ENCODE assay signal across 1 cellular context in the genomic region with DNA sequence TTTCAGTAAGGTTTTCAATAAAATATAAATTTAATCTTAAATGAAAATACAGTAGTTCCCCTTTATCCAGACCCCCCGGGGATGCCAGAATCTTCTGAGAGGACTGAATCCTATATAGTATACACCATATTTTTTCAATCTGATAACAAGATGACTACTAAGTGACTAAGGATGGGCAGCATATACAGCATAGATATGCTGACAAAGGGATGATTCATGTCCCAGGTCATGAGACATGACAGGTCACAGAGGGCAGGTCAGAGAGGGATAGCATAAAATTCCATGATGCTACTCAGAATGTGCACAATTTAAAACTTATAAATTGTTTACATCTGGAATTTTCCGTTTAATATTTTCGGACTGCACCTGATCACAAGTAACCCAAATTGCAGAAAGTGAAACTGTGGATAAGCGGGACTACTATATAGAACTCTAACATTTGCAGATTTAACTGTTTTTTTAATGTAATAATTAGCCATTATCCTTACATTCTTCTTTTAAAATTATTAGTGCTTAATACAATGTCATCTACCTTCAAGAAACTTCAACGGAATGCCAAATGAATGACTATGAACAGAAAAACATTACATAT.
TF ChIP-seq lines count a peak whose summit lies in the region.

No MANE protein-coding gene starts in this region.

TF ChIP-seq in K562, 482 proteins besides CTCF, POLR2A, EP300 and RAD21 (continued from another document and continues in another):
- TF ChIP-seq, protein P1, sequence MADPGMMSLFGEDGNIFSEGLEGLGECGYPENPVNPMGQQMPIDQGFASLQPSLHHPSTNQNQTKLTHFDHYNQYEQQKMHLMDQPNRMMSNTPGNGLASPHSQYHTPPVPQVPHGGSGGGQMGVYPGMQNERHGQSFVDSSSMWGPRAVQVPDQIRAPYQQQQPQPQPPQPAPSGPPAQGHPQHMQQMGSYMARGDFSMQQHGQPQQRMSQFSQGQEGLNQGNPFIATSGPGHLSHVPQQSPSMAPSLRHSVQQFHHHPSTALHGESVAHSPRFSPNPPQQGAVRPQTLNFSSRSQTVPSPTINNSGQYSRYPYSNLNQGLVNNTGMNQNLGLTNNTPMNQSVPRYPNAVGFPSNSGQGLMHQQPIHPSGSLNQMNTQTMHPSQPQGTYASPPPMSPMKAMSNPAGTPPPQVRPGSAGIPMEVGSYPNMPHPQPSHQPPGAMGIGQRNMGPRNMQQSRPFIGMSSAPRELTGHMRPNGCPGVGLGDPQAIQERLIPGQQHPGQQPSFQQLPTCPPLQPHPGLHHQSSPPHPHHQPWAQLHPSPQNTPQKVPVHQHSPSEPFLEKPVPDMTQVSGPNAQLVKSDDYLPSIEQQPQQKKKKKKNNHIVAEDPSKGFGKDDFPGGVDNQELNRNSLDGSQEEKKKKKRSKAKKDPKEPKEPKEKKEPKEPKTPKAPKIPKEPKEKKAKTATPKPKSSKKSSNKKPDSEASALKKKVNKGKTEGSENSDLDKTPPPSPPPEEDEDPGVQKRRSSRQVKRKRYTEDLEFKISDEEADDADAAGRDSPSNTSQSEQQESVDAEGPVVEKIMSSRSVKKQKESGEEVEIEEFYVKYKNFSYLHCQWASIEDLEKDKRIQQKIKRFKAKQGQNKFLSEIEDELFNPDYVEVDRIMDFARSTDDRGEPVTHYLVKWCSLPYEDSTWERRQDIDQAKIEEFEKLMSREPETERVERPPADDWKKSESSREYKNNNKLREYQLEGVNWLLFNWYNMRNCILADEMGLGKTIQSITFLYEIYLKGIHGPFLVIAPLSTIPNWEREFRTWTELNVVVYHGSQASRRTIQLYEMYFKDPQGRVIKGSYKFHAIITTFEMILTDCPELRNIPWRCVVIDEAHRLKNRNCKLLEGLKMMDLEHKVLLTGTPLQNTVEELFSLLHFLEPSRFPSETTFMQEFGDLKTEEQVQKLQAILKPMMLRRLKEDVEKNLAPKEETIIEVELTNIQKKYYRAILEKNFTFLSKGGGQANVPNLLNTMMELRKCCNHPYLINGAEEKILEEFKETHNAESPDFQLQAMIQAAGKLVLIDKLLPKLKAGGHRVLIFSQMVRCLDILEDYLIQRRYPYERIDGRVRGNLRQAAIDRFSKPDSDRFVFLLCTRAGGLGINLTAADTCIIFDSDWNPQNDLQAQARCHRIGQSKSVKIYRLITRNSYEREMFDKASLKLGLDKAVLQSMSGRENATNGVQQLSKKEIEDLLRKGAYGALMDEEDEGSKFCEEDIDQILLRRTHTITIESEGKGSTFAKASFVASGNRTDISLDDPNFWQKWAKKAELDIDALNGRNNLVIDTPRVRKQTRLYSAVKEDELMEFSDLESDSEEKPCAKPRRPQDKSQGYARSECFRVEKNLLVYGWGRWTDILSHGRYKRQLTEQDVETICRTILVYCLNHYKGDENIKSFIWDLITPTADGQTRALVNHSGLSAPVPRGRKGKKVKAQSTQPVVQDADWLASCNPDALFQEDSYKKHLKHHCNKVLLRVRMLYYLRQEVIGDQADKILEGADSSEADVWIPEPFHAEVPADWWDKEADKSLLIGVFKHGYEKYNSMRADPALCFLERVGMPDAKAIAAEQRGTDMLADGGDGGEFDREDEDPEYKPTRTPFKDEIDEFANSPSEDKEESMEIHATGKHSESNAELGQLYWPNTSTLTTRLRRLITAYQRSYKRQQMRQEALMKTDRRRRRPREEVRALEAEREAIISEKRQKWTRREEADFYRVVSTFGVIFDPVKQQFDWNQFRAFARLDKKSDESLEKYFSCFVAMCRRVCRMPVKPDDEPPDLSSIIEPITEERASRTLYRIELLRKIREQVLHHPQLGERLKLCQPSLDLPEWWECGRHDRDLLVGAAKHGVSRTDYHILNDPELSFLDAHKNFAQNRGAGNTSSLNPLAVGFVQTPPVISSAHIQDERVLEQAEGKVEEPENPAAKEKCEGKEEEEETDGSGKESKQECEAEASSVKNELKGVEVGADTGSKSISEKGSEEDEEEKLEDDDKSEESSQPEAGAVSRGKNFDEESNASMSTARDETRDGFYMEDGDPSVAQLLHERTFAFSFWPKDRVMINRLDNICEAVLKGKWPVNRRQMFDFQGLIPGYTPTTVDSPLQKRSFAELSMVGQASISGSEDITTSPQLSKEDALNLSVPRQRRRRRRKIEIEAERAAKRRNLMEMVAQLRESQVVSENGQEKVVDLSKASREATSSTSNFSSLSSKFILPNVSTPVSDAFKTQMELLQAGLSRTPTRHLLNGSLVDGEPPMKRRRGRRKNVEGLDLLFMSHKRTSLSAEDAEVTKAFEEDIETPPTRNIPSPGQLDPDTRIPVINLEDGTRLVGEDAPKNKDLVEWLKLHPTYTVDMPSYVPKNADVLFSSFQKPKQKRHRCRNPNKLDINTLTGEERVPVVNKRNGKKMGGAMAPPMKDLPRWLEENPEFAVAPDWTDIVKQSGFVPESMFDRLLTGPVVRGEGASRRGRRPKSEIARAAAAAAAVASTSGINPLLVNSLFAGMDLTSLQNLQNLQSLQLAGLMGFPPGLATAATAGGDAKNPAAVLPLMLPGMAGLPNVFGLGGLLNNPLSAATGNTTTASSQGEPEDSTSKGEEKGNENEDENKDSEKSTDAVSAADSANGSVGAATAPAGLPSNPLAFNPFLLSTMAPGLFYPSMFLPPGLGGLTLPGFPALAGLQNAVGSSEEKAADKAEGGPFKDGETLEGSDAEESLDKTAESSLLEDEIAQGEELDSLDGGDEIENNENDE (IDR thresholded peaks at IDR 0.05; ENCODE audit: low read depth, low read length): no peak
- no peak for TF ChIP-seq SRF (CRISPR knock-in tag; IDR thresholded peaks at IDR 0.05)
- no peak for TF ChIP-seq GATAD2A (IDR thresholded peaks at IDR 0.05)
- TF ChIP-seq, protein P2, sequence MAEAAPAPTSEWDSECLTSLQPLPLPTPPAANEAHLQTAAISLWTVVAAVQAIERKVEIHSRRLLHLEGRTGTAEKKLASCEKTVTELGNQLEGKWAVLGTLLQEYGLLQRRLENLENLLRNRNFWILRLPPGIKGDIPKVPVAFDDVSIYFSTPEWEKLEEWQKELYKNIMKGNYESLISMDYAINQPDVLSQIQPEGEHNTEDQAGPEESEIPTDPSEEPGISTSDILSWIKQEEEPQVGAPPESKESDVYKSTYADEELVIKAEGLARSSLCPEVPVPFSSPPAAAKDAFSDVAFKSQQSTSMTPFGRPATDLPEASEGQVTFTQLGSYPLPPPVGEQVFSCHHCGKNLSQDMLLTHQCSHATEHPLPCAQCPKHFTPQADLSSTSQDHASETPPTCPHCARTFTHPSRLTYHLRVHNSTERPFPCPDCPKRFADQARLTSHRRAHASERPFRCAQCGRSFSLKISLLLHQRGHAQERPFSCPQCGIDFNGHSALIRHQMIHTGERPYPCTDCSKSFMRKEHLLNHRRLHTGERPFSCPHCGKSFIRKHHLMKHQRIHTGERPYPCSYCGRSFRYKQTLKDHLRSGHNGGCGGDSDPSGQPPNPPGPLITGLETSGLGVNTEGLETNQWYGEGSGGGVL (CRISPR knock-in tag; IDR thresholded peaks at IDR 0.05): no peak
- TF ChIP-seq CAMTA2 (CRISPR knock-in tag; conservative IDR thresholded peaks at IDR 0.05): no peak
- TF ChIP-seq ZNF316 (IDR thresholded peaks at IDR 0.05): peak; percentile 29; the same call in 1 of the 2 replicates
- TF ChIP-seq CBX5 (IDR thresholded peaks at IDR 0.05; ENCODE audit: borderline replicate concordance, low read depth): no peak
- no peak for TF ChIP-seq FOXJ3 (CRISPR knock-in tag; IDR thresholded peaks at IDR 0.05)
- TF ChIP-seq ESRRB (CRISPR knock-in tag; IDR thresholded peaks at IDR 0.05; ENCODE audit: borderline replicate concordance): no peak
- TF ChIP-seq, protein P3, sequence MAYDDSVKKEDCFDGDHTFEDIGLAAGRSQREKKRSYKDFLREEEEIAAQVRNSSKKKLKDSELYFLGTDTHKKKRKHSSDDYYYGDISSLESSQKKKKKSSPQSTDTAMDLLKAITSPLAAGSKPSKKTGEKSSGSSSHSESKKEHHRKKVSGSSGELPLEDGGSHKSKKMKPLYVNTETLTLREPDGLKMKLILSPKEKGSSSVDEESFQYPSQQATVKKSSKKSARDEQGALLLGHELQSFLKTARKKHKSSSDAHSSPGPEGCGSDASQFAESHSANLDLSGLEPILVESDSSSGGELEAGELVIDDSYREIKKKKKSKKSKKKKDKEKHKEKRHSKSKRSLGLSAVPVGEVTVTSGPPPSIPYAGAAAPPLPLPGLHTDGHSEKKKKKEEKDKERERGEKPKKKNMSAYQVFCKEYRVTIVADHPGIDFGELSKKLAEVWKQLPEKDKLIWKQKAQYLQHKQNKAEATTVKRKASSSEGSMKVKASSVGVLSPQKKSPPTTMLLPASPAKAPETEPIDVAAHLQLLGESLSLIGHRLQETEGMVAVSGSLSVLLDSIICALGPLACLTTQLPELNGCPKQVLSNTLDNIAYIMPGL (CRISPR knock-in tag; IDR thresholded peaks at IDR 0.05): no peak
- TF ChIP-seq, protein P4, sequence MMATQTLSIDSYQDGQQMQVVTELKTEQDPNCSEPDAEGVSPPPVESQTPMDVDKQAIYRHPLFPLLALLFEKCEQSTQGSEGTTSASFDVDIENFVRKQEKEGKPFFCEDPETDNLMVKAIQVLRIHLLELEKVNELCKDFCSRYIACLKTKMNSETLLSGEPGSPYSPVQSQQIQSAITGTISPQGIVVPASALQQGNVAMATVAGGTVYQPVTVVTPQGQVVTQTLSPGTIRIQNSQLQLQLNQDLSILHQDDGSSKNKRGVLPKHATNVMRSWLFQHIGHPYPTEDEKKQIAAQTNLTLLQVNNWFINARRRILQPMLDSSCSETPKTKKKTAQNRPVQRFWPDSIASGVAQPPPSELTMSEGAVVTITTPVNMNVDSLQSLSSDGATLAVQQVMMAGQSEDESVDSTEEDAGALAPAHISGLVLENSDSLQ (IDR thresholded peaks at IDR 0.05): peak; percentile 86
- peak; percentile 74 for TF ChIP-seq SOX6 (IDR thresholded peaks at IDR 0.05)
- no peak for TF ChIP-seq TGIF2 (CRISPR knock-in tag; IDR thresholded peaks at IDR 0.05)
- no peak for TF ChIP-seq ETV5 (CRISPR knock-in tag; IDR thresholded peaks at IDR 0.05; ENCODE audit: low read depth)
- TF ChIP-seq, protein P5, sequence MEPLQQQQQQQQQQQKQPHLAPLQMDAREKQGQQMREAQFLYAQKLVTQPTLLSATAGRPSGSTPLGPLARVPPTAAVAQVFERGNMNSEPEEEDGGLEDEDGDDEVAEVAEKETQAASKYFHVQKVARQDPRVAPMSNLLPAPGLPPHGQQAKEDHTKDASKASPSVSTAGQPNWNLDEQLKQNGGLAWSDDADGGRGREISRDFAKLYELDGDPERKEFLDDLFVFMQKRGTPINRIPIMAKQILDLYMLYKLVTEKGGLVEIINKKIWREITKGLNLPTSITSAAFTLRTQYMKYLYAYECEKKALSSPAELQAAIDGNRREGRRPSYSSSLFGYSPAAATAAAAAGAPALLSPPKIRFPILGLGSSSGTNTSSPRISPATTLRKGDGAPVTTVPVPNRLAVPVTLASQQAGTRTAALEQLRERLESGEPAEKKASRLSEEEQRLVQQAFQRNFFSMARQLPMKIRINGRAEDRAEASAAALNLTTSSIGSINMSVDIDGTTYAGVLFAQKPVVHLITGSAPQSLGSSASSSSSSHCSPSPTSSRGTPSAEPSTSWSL (CRISPR knock-in tag; IDR thresholded peaks at IDR 0.05; ENCODE audit: borderline replicate concordance): no peak
- no peak for TF ChIP-seq ZBTB17 (CRISPR knock-in tag; IDR thresholded peaks at IDR 0.05)
- TF ChIP-seq ZNF766 (CRISPR knock-in tag; conservative IDR thresholded peaks at IDR 0.05): no peak
- TF ChIP-seq FOXM1 (IDR thresholded peaks at IDR 0.05; ENCODE audit: low read depth): no peak
- TF ChIP-seq FOXM1 (CRISPR knock-in tag; IDR thresholded peaks at IDR 0.05; ENCODE audit: low read depth): no peak
- no peak for TF ChIP-seq PML (IDR thresholded peaks at IDR 0.05; ENCODE audit: low read length)
- no peak for TF ChIP-seq ZKSCAN1 (IDR thresholded peaks at IDR 0.05; ENCODE audit: low read depth, low read length)
- no peak for TF ChIP-seq ZNF282 (CRISPR knock-in tag; IDR thresholded peaks at IDR 0.05)
- TF ChIP-seq, protein P6, sequence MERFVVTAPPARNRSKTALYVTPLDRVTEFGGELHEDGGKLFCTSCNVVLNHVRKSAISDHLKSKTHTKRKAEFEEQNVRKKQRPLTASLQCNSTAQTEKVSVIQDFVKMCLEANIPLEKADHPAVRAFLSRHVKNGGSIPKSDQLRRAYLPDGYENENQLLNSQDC (CRISPR knock-in tag; IDR thresholded peaks at IDR 0.05): no peak
- TF ChIP-seq ZBTB7A (IDR thresholded peaks at IDR 0.05; ENCODE audit: borderline replicate concordance, control insufficient read depth, low read depth, low read length): no peak
- TF ChIP-seq FUS (optimal IDR thresholded peaks at IDR 0.05; ENCODE audit: low read depth, low read length): no peak
- TF ChIP-seq CTBP1 (IDR thresholded peaks at IDR 0.05; ENCODE audit: borderline replicate concordance): peak; percentile 76; the same call in 1 of the 2 replicates
- TF ChIP-seq, protein P7, sequence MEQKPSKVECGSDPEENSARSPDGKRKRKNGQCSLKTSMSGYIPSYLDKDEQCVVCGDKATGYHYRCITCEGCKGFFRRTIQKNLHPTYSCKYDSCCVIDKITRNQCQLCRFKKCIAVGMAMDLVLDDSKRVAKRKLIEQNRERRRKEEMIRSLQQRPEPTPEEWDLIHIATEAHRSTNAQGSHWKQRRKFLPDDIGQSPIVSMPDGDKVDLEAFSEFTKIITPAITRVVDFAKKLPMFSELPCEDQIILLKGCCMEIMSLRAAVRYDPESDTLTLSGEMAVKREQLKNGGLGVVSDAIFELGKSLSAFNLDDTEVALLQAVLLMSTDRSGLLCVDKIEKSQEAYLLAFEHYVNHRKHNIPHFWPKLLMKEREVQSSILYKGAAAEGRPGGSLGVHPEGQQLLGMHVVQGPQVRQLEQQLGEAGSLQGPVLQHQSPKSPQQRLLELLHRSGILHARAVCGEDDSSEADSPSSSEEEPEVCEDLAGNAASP (IDR thresholded peaks at IDR 0.05): no peak
- no peak for TF ChIP-seq TCF7 (IDR thresholded peaks at IDR 0.05; ENCODE audit: borderline replicate concordance)
- TF ChIP-seq NUFIP1 (IDR thresholded peaks at IDR 0.05; ENCODE audit: partially characterized antibody): no peak
- no peak for TF ChIP-seq RBM34 (IDR thresholded peaks at IDR 0.05; ENCODE audit: borderline replicate concordance, insufficient read depth, low read length)
- no peak for TF ChIP-seq SRSF9 (IDR thresholded peaks at IDR 0.05; ENCODE audit: borderline replicate concordance, low read depth, low read length)
- TF ChIP-seq U2AF2 (optimal IDR thresholded peaks at IDR 0.05; ENCODE audit: low read depth, low read length): no peak
- TF ChIP-seq ZNF583 (CRISPR knock-in tag; IDR thresholded peaks at IDR 0.05): no peak
- no peak for TF ChIP-seq ZNF253 (CRISPR knock-in tag; conservative IDR thresholded peaks at IDR 0.05)
- TF ChIP-seq ZC3H4 (CRISPR knock-in tag; IDR thresholded peaks at IDR 0.05; ENCODE audit: borderline replicate concordance): no peak
- TF ChIP-seq MEF2A (IDR thresholded peaks at IDR 0.05; ENCODE audit: control insufficient read depth, low read depth, low read length): no peak
- TF ChIP-seq NFXL1 (CRISPR knock-in tag; IDR thresholded peaks at IDR 0.05): no peak
- peak; percentile 81 for TF ChIP-seq ARID1B (IDR thresholded peaks at IDR 0.05)
- peak; percentile 68 for TF ChIP-seq BHLHE40 (IDR thresholded peaks at IDR 0.05; ENCODE audit: low read length)
- TF ChIP-seq PTTG1 (tag; IDR thresholded peaks at IDR 0.05; ENCODE audit: low read depth): no peak
- TF ChIP-seq, protein P8, sequence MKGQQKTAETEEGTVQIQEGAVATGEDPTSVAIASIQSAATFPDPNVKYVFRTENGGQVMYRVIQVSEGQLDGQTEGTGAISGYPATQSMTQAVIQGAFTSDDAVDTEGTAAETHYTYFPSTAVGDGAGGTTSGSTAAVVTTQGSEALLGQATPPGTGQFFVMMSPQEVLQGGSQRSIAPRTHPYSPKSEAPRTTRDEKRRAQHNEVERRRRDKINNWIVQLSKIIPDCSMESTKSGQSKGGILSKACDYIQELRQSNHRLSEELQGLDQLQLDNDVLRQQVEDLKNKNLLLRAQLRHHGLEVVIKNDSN (CRISPR knock-in tag; IDR thresholded peaks at IDR 0.05): no peak
